Comparison of ENCODE assay signal across 19 cellular contexts in genomic region chr6:17004269-17004668, GRCh38.
"Had no signal": no experiment of that assay in that cellular context is flagged by ENCODE, and none has a peak within 500 bp of the region (broad histone marks: within the 10 kb centered on the region; RNA-seq: fewer than 3 reads in every experiment).

No MANE protein-coding gene starts in this region.

- H3K36me3 Mint-ChIP-seq: stimulated activated naive B cell treated with anti-CD40 and anti-IgM and Interleukin-4, amounts not matched to agents 10 μg/mL and 1 μg/mL and 100 μg/mL, for 72 hours had no signal

- H3K4me1 Mint-ChIP-seq: immature natural killer cell; stimulated activated naive B cell treated with anti-CD40 and anti-IgM and Interleukin-4, amounts not matched to agents 10 μg/mL and 1 μg/mL and 100 μg/mL, for 72 hours had no signal

- H3K36me3 ChIP-seq: esophagus muscularis mucosa, heart right ventricle, left ventricle myocardium inferior, pancreas, sigmoid colon, thyroid gland had no signal

- H3K27ac ChIP-seq: esophagus muscularis mucosa, heart right ventricle, left ventricle myocardium inferior, pancreas, sigmoid colon, thyroid gland, VCaP had no signal

- H3K4me1 ChIP-seq: left ventricle myocardium inferior, thyroid gland had no signal

- ATAC-seq: activated T-cell treated with anti-CD3 and anti-CD28 coated beads, Interleukin-2, amount 50 U/mL, for 72 hours; stimulated activated naive B cell treated with anti-CD40 and anti-IgM and Interleukin-4, amounts not matched to agents 10 μg/mL and 1 μg/mL and 100 μg/mL, for 72 hours had no signal

- H3K27me3 ChIP-seq: esophagus muscularis mucosa, heart right ventricle, pancreas, sigmoid colon, thyroid gland had no signal

- H3K27ac Mint-ChIP-seq: activated T-cell treated with anti-CD3 and anti-CD28 coated beads, Interleukin-2, amount 50 U/mL, for 72 hours; immature natural killer cell; stimulated activated naive B cell treated with anti-CD40 and anti-IgM and Interleukin-4, amounts not matched to agents 10 μg/mL and 1 μg/mL and 100 μg/mL, for 72 hours had no signal

- DNase-seq: activated CD4-positive, alpha-beta T cell treated with anti-CD3 and anti-CD28 coated beads for 1 hour; activated effector memory CD4-positive, alpha-beta T cell treated with anti-CD3 and anti-CD28 coated beads, Interleukin-2, amount 50 U/mL, for 16 hours; activated naive CD4-positive, alpha-beta T cell treated with anti-CD3 and anti-CD28 coated beads, Interleukin-2, amount 50 U/mL, for 16 hours; activated T-cell treated with anti-CD3 and anti-CD28 coated beads, Interleukin-2, amount 50 U/mL, for 72 hours; cerebellar nuclear complex; cortex of kidney; effector CD4-positive, alpha-beta T cell; heart right ventricle; immature natural killer cell; kidney glomerular epithelial cell; left ventricle myocardium inferior; mammary epithelial cell; pancreas; sigmoid colon; stimulated activated naive B cell treated with anti-CD40 and anti-IgM and Interleukin-4, amounts not matched to agents 10 μg/mL and 1 μg/mL and 100 μg/mL, for 72 hours; T-helper 2 cell; thyroid gland had no signal

- H3K4me3 ChIP-seq: esophagus muscularis mucosa, heart right ventricle, left ventricle myocardium inferior, pancreas, sigmoid colon, thyroid gland had no signal

- H3K4me3 Mint-ChIP-seq: activated T-cell treated with anti-CD3 and anti-CD28 coated beads, Interleukin-2, amount 50 U/mL, for 72 hours; immature natural killer cell; stimulated activated naive B cell treated with anti-CD40 and anti-IgM and Interleukin-4, amounts not matched to agents 10 μg/mL and 1 μg/mL and 100 μg/mL, for 72 hours had no signal

- H3K9me3 ChIP-seq: pancreas, thyroid gland had no signal
